Comparison of ENCODE assay signal across 24 cellular contexts in the genomic region with DNA sequence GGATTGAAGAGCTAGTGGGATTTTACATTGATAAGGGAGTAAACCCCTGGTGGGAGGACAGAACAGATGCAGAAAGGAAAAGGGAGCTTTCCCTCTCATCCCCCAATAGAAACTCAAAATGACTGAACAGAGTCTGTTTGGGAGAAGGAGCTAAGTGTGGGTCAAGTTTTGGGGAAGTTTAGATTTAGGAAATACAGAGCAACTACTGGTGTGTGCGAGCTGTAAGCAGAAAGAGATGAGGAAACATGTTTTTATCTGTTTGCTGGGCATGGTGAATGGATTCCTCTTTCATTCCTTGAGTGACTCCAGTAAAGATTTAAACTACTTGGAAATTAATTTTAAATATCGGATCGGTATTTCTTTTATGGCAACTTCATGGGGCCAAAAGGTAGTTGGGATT.
"Had no signal": no experiment of that assay in that cellular context is flagged by ENCODE, and none has a peak within 500 bp of the region (broad histone marks: within the 10 kb centered on the region; RNA-seq: fewer than 3 reads in every experiment).

No MANE protein-coding gene starts in this region.

- H3K4me1 ChIP-seq: colonic mucosa, left ventricle myocardium inferior, right lobe of liver, uterus had no signal

- DNase-seq: activated B cell treated with CpG ODN at 0.5 μM for 24 hours; activated CD4-positive, alpha-beta T cell treated with anti-CD3 and anti-CD28 coated beads, Interleukin-2, amount 50 U/mL, for 1 hour; activated CD8-positive, alpha-beta T cell treated with anti-CD3 and anti-CD28 coated beads for 36 hours; activated T-cell treated with anti-CD3 and anti-CD28 coated beads, Interleukin-2, amount 50 U/mL, for 4 hours; cerebellar nuclear complex; colonic mucosa; dorsolateral prefrontal cortex; effector memory CD4-positive, alpha-beta T cell; erythroblast; head of caudate nucleus; left ventricle myocardium inferior; mesendoderm; mucosa of descending colon; nephron progenitor cell; ovary; stimulated activated CD4-positive, alpha-beta T cell treated with anti-CD3 and anti-CD28 coated beads, Interleukin-12 subunit alpha, Interleukin-12 subunit beta, amount 100 ng/mL, for 4 hours; stimulated activated CD4-positive, alpha-beta T cell treated with anti-CD3 and anti-CD28 coated beads, Interleukin-4, amount 100 ng/mL, for 24 hours; T-helper 1 cell; trophoblast cell; uterus had no signal

- H3K36me3 ChIP-seq: colonic mucosa, left ventricle myocardium inferior, ovary, right lobe of liver, thoracic aorta, uterus had no signal

- H3K9me3 ChIP-seq: colonic mucosa, left ventricle myocardium inferior, mucosa of descending colon, ovary, right lobe of liver, thoracic aorta, uterus had no signal

- H3K4me3 ChIP-seq: colonic mucosa, dorsolateral prefrontal cortex, left ventricle myocardium inferior, lung, mucosa of descending colon, ovary, right lobe of liver, thoracic aorta, uterus had no signal

- H3K27me3 ChIP-seq: colonic mucosa, dorsolateral prefrontal cortex, ovary, right lobe of liver, uterus had no signal

- ATAC-seq: activated CD8-positive, alpha-beta T cell treated with anti-CD3 and anti-CD28 coated beads for 36 hours; activated T-cell treated with anti-CD3 and anti-CD28 coated beads, Interleukin-2, amount 50 U/mL, for 4 hours; mucosa of descending colon; stimulated activated effector memory CD8-positive, alpha-beta T cell treated with anti-CD3 and anti-CD28 coated beads, Interleukin-12 subunit alpha, Interleukin-12 subunit beta, amount 100 ng/mL, for 72 hours had no signal

- H3K27ac ChIP-seq: colonic mucosa, dorsolateral prefrontal cortex, left ventricle myocardium inferior, ovary, right lobe of liver, thoracic aorta, uterus had no signal
